In the genomic region with DNA sequence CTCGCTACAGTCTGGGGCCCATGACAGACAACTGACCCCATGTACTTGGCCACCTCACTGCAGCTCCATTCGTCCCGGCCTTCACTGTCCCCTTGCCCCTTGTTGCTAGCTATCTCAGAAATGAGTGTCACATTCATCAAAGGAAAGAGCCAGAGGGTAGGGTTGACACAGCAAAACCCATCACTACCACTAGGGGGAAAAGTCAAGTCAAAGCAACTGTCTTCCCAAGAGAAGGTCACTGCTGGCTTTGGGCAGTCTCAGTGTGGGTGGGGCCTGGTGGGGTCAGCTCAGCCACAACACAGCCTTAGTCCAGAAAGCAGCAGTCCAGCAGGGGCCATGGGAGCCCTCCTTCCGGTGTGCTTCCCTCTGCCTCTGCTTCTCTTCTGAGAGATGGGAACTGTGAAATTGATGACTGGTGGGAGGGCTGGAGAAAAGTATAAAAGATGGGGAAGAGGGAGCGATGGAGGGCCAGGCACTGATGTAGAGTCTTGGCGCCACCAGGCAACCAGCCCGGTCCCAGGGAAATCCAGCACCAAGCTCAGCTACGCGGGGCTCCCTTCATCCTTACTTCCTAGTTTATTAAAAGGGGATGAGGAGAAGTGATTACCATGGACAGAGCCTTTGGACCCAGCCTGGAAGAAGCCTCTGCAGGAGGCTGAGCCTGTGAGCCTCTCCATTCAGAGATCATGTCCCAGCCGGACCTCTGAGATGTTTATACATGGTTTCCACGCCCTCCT, we compare ENCODE assay signal across 1 cellular context.
TF ChIP-seq lines count a peak whose summit lies in the region.

No MANE protein-coding gene starts in this region.

TF ChIP-seq in GM12878, 131 proteins besides CTCF, POLR2A, EP300 and RAD21 (continued from another document):
- TF ChIP-seq ZNF207 (IDR thresholded peaks at IDR 0.05; ENCODE audit: borderline replicate concordance) (no peak), POU2F2 (IDR thresholded peaks at IDR 0.05; ENCODE audit: borderline replicate concordance, low read depth, low read length) (no peak), ZNF384 (IDR thresholded peaks at IDR 0.05; ENCODE audit: borderline replicate concordance, low read depth, low read length) (no peak), KLF5 (IDR thresholded peaks at IDR 0.05; ENCODE audit: partially characterized antibody) (no peak), SMAD5 (IDR thresholded peaks at IDR 0.05; ENCODE audit: low read depth) (no peak), FOXK2 (IDR thresholded peaks at IDR 0.05) (no peak), NR2C1 (IDR thresholded peaks at IDR 0.05) (no peak), MTA3 (IDR thresholded peaks at IDR 0.05; ENCODE audit: borderline replicate concordance, low read length) (no peak), STAT3 (IDR thresholded peaks at IDR 0.05; ENCODE audit: low read depth, low read length) (no peak), SMC3 (IDR thresholded peaks at IDR 0.05; ENCODE audit: borderline replicate concordance, low read length) (no peak)
- TF ChIP-seq, protein P1, sequence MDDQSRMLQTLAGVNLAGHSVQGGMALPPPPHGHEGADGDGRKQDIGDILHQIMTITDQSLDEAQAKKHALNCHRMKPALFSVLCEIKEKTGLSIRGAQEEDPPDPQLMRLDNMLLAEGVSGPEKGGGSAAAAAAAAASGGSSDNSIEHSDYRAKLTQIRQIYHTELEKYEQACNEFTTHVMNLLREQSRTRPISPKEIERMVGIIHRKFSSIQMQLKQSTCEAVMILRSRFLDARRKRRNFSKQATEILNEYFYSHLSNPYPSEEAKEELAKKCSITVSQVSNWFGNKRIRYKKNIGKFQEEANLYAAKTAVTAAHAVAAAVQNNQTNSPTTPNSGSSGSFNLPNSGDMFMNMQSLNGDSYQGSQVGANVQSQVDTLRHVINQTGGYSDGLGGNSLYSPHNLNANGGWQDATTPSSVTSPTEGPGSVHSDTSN (IDR thresholded peaks at IDR 0.05; ENCODE audit: insufficient replicate concordance, low read depth, low read length) = no peak
